ENCODE assay signal across 8 cellular contexts in the genomic region with DNA sequence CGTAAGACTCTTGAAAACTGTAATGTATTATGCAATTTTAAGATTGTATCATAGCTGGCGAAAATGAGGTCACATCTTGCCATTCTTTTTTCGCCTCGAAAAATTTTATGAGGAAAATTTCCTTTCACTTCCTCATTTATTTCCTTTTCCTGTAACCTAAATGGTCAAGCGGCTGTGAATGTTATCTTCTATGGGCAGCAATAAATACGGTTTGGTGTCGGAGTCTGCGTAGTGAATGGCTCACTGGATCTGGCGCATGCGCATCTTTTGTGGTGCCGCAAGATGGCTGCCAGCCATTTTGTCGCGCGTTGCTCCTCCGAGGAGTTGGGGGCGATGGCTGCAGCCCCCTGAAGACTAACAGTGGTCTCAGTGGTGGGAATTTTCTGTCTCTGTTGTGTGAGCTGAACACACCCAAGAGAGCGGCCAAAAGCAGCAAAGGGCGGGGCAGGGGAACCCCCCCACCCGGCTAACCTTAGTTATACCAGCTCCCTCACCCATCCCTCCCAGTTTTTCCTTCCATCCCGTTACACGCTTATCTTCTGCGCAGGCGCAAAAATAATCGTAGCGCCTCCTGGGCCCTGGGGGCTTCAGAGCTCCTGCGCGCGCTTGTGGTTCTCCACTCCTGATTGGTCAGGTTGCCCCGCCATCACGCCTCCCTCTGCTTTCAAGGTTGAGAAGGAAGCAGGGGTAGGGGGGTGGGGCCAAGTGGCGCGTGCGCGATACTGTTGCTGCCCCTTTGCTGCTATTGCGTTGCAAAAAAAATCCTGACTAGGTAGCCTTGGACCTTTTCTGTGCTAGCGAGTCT. TPM values are rescaled to one million over a fixed set of nuclear protein-coding genes. Genes with fewer than 3 reads are reported as not detected.
DNase-seq lines count a peak whose midpoint lies in the region; ATAC-seq, FAIRE-seq and TF ChIP-seq lines count a peak whose summit lies in the region.

A gene (plus strand): TSS at position 722 of the 805 bp plus-strand sequence. CDS start 568 bp downstream, outside the sequence.

- TF ChIP-seq CTCF in OCI-LY1 (IDR thresholded peaks at IDR 0.05; ENCODE audit: low read length): no peak

- no peaks in the 10 kb centered on the region for H3K9me2 ChIP-seq in OCI-LY1 (ENCODE audit: low read depth, low read length)

- H3K27ac ChIP-seq in HUES64 (ENCODE audit: low read depth, low read length) (peak within 1 kb of the TSS; percentile 98), OCI-LY1 (ENCODE audit: low read depth, low read length, poor library complexity, severe bottlenecking) (peak within 1 kb of the TSS; percentile 95), mesodermal cell (ENCODE audit: low read depth, low read length, severe bottlenecking) (peak within 1 kb of the TSS; percentile 98)

- H3K4me3 ChIP-seq in HUES64 (ENCODE audit: low read length) (peak within 1 kb of the TSS; percentile 98), OCI-LY1 (ENCODE audit: low read depth, low read length, poor library complexity, severe bottlenecking) (peak within 1 kb of the TSS; percentile 84), mesodermal cell (ENCODE audit: extremely low read depth, insufficient read depth, low read length, poor library complexity, severe bottlenecking) (peak within 1 kb of the TSS; percentile 85)

- H3K4me2 ChIP-seq in OCI-LY1 (ENCODE audit: low read length): peak within 1 kb of the TSS; percentile 93

- no peaks in the 10 kb centered on the region for H3F3A ChIP-seq in OCI-LY1 (ENCODE audit: insufficient read depth, low read length)

- peak; percentile 86 for ATAC-seq in GM21447 (IDR thresholded peaks at IDR 0.05; ENCODE audit: unreplicated experiment)

- H3K79me2 ChIP-seq in OCI-LY1 (ENCODE audit: insufficient read depth, low read length): peaks cover 43% of the 10 kb centered on the region

- no peaks in the 10 kb centered on the region for H3K36me3 ChIP-seq in HUES64 (ENCODE audit: insufficient read depth, low read length)
- H3K36me3 ChIP-seq in OCI-LY1 (ENCODE audit: insufficient read depth, low read length): peaks cover 9% of the 10 kb centered on the region; the same call in 1 of the 2 replicates
- H3K36me3 ChIP-seq in mesodermal cell (ENCODE audit: control insufficient read depth, insufficient read depth, low read length): peaks cover 3% of the 10 kb centered on the region

- H4K20me1 ChIP-seq in OCI-LY1 (ENCODE audit: insufficient read depth, low read length): no peaks in the 10 kb centered on the region

- peak within 1 kb of the TSS; percentile 93 for H3K9ac ChIP-seq in HUES64 (ENCODE audit: low read depth, low read length)
- H3K9ac ChIP-seq in OCI-LY1 (ENCODE audit: low read length): peak within 1 kb of the TSS; percentile 96

- WGBS in HUES64: 5% methylated on average over 36 of the region's 36 CpGs
- 4 to 5% methylated on average over 22 to 27 of the region's 36 CpGs for WGBS in mesodermal cell (ENCODE audit: insufficient coverage in 2 of 2), 2 experiments

- H3K27me3 ChIP-seq in HUES64 (ENCODE audit: insufficient read depth, low read length): no peaks in the 10 kb centered on the region
- H3K27me3 ChIP-seq in OCI-LY1 (ENCODE audit: insufficient read depth, low read length): no peaks in the 10 kb centered on the region

- peak; percentile 98 for DNase-seq in D341Med (ENCODE audit: low spot score)
- DNase-seq in activated CD8-positive, alpha-beta memory T cell treated with anti-CD3 and anti-CD28 coated beads, Interleukin-2, amount 50 U/mL, for 4 hours: peak; percentile 97
- DNase-seq in stimulated activated CD8-positive, alpha-beta memory T cell treated with anti-CD3 and anti-CD28 coated beads, Interleukin-15, amount 100 ng/mL, for 4 hours (ENCODE audit: low read depth in 2 of 2): peak; percentile 96 to 99

- peaks cover 15% of the 10 kb centered on the region; the same call in 1 of the 2 replicates for H3K4me1 ChIP-seq in HUES64 (ENCODE audit: insufficient read depth, low read length)
- peaks cover 27% of the 10 kb centered on the region for H3K4me1 ChIP-seq in OCI-LY1 (ENCODE audit: insufficient read depth, low read length, severe bottlenecking)
- peaks cover 4% of the 10 kb centered on the region for H3K4me1 ChIP-seq in mesodermal cell (ENCODE audit: control insufficient read depth, insufficient read depth, low read length, poor library complexity, severe bottlenecking)

- peak within 1 kb of the TSS; percentile 6; the same call in 1 of the 2 replicates for H2AFZ ChIP-seq in OCI-LY1 (ENCODE audit: low read length)

- H3K9me3 ChIP-seq in HUES64 (ENCODE audit: insufficient read depth, low read depth, low read length): no peaks in the 10 kb centered on the region
- no peaks in the 10 kb centered on the region for H3K9me3 ChIP-seq in OCI-LY1 (ENCODE audit: low read length)
- no peaks in the 10 kb centered on the region for H3K9me3 ChIP-seq in mesodermal cell (ENCODE audit: control insufficient read depth, low read length)

- peak; percentile 79 for FAIRE-seq in endometrium (lab: Jason Lieb, UNC)

RNA-seq across cellular contexts. Expression of the gene that starts here (rescaled TPM):
- 21.1 TPM for polyA plus RNA-seq in HUES64 (2013, experiment 1 of 2)
- polyA plus RNA-seq in HUES64 (2013, experiment 2 of 2): 23.8 TPM
- polyA plus RNA-seq in mesodermal cell (2013, experiment 1 of 2): 24.7 TPM
- 21.4 TPM for polyA plus RNA-seq in mesodermal cell (2013, experiment 2 of 2)

Comparison
In these comparisons a context has a peak if more than half of its experiments do, and no peak if none do; other contexts are left out.
1. Peak in every context shown above with its lines: DNase-seq, ATAC-seq, H3K4me3 ChIP-seq and H3K27ac ChIP-seq.